2 cellular contexts compared by ENCODE assay signal in the genomic region with DNA sequence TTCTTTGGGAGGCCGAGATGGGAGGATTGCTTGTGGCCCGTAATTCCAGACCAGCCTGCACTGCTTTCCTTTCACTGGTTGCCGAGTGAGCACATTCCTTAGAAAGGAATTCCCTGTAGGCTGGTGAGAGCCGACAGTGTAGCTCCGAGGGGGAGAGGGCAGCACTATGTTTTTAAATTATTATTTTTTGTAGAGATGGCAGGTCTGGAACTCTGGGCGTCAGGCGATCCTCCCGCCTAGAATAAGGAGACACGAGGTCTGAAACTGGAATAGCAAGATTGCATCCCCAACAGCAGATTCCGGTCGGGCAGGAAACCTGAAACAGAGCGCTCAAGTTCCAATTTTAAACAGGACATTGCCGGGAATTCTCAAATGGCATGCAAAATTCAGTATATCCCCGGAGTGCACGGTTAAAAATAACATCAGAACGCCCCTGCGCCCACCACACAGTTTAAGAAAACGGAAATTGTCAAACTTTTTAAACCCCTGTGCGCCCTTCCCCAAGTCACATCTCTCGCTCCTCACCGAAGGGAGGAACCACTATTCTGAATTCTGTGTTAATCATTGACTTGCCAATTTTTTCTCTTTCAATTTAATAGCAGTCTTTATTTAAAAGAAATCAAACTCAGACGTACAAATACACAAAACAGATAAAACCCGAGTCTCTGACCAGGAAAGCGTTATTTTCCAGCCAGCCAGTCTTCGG.
TF ChIP-seq lines count a peak whose summit lies in the region.

No MANE protein-coding gene starts in this region.

TF ChIP-seq in HCT116, 20 proteins besides CTCF, POLR2A, EP300 and RAD21:
- TF ChIP-seq ZNF274 (IDR thresholded peaks at IDR 0.05; ENCODE audit: low read depth, low read length) (no peak), ZFX (IDR thresholded peaks at IDR 0.05) (peak; percentile 27; the same call in 1 of the 2 replicates), CEBPB (IDR thresholded peaks at IDR 0.05; ENCODE audit: low read depth) (no peak), SIN3A (IDR thresholded peaks at IDR 0.05; ENCODE audit: low read depth) (no peak), EZH2phosphoT487 (IDR thresholded peaks at IDR 0.05; ENCODE audit: borderline replicate concordance) (no peak), JUND (IDR thresholded peaks at IDR 0.05) (no peak), ELF1 (IDR thresholded peaks at IDR 0.05; ENCODE audit: borderline replicate concordance, low read depth) (no peak), YY1 (IDR thresholded peaks at IDR 0.05; ENCODE audit: extremely low read depth, insufficient replicate concordance, low read depth, low read length) (no peak), FOSL1 (IDR thresholded peaks at IDR 0.05; ENCODE audit: low read depth) (no peak), SP1 (IDR thresholded peaks at IDR 0.05; ENCODE audit: low read depth) (no peak; the same call in 1 of the 2 replicates), CBX3 (IDR thresholded peaks at IDR 0.05; ENCODE audit: low read depth) (peak; percentile 94), POLR2AphosphoS5 (IDR thresholded peaks at IDR 0.05; ENCODE audit: low read depth, low read length) (no peak)
- TF ChIP-seq, protein P1, sequence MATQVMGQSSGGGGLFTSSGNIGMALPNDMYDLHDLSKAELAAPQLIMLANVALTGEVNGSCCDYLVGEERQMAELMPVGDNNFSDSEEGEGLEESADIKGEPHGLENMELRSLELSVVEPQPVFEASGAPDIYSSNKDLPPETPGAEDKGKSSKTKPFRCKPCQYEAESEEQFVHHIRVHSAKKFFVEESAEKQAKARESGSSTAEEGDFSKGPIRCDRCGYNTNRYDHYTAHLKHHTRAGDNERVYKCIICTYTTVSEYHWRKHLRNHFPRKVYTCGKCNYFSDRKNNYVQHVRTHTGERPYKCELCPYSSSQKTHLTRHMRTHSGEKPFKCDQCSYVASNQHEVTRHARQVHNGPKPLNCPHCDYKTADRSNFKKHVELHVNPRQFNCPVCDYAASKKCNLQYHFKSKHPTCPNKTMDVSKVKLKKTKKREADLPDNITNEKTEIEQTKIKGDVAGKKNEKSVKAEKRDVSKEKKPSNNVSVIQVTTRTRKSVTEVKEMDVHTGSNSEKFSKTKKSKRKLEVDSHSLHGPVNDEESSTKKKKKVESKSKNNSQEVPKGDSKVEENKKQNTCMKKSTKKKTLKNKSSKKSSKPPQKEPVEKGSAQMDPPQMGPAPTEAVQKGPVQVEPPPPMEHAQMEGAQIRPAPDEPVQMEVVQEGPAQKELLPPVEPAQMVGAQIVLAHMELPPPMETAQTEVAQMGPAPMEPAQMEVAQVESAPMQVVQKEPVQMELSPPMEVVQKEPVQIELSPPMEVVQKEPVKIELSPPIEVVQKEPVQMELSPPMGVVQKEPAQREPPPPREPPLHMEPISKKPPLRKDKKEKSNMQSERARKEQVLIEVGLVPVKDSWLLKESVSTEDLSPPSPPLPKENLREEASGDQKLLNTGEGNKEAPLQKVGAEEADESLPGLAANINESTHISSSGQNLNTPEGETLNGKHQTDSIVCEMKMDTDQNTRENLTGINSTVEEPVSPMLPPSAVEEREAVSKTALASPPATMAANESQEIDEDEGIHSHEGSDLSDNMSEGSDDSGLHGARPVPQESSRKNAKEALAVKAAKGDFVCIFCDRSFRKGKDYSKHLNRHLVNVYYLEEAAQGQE (IDR thresholded peaks at IDR 0.05; ENCODE audit: low read depth) = no peak
- TF ChIP-seq, protein P2, sequence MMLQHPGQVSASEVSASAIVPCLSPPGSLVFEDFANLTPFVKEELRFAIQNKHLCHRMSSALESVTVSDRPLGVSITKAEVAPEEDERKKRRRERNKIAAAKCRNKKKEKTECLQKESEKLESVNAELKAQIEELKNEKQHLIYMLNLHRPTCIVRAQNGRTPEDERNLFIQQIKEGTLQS (IDR thresholded peaks at IDR 0.05) = no peak
- TF ChIP-seq, protein P3, sequence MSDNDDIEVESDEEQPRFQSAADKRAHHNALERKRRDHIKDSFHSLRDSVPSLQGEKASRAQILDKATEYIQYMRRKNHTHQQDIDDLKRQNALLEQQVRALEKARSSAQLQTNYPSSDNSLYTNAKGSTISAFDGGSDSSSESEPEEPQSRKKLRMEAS (IDR thresholded peaks at IDR 0.05) = peak; percentile 99
- TF ChIP-seq, protein P4, sequence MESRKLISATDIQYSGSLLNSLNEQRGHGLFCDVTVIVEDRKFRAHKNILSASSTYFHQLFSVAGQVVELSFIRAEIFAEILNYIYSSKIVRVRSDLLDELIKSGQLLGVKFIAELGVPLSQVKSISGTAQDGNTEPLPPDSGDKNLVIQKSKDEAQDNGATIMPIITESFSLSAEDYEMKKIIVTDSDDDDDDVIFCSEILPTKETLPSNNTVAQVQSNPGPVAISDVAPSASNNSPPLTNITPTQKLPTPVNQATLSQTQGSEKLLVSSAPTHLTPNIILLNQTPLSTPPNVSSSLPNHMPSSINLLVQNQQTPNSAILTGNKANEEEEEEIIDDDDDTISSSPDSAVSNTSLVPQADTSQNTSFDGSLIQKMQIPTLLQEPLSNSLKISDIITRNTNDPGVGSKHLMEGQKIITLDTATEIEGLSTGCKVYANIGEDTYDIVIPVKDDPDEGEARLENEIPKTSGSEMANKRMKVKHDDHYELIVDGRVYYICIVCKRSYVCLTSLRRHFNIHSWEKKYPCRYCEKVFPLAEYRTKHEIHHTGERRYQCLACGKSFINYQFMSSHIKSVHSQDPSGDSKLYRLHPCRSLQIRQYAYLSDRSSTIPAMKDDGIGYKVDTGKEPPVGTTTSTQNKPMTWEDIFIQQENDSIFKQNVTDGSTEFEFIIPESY (IDR thresholded peaks at IDR 0.05; ENCODE audit: extremely low read depth, insufficient replicate concordance, low read length) = no peak
TF ChIP-seq in HCT116: peak in this region for 3.

TF ChIP-seq in endothelial cell of umbilical vein, 7 proteins besides CTCF, POLR2A, EP300 and RAD21:
- TF ChIP-seq, protein P3 (IDR thresholded peaks at IDR 0.05; ENCODE audit: insufficient read depth, insufficient read length) = no peak
